22 cellular contexts compared by ENCODE assay signal in genomic region chr17:10802487-10803284, GRCh38. TPM values are rescaled to one million over a fixed set of nuclear protein-coding genes. Genes with fewer than 3 reads are reported as not detected.
DNase-seq lines count a peak whose midpoint lies in the region; ATAC-seq and TF ChIP-seq lines count a peak whose summit lies in the region.
"Had no signal": no experiment of that assay in that cellular context is flagged by ENCODE, and none has a peak within 500 bp of the region (broad histone marks: within the 10 kb centered on the region; RNA-seq: fewer than 3 reads in every experiment).

No MANE protein-coding gene starts in this region.

- no peaks in the 10 kb centered on the region for H4K20me1 ChIP-seq in Loucy (ENCODE audit: insufficient read depth, low read length, poor library complexity, severe bottlenecking)

- H3K9me2 ChIP-seq in Loucy (replicated peaks; ENCODE audit: low read depth, low read length) = no peaks in the 10 kb centered on the region
- H3K9me2 ChIP-seq: SK-N-SH had no signal

- CTCF ChIA-PET in activated CD8-positive, alpha-beta T cell treated with anti-CD3 and anti-CD28 coated beads, Interleukin-2, amount 10 ng/mL, durations not matched to agents 7 days and 5 days (lab: Charles Lee) = no interaction called here

- TF ChIP-seq CTCF in Loucy (conservative IDR thresholded peaks at IDR 0.05; ENCODE audit: low read length) = no peak

- no peak overlapping the region for H3K27ac Mint-ChIP-seq in activated CD8-positive, alpha-beta T cell treated with anti-CD3 and anti-CD28 coated beads, Interleukin-2, amount 10 ng/mL, durations not matched to agents 7 days and 5 days
- H3K27ac Mint-ChIP-seq: CD4-positive, alpha-beta T cell had no signal

- H3K4me3 ChIP-seq in Loucy (ENCODE audit: low read length, poor library complexity, severe bottlenecking) (no peak overlapping the region), esophagus (ENCODE audit: low read depth in 1 of 2, low read length in 2 of 2) (peak overlapping the region; percentile 34 to 49), muscle layer of duodenum (ENCODE audit: low read depth in 1 of 2, low read length in 2 of 2) (peak overlapping the region in 1 of 2 donors; percentile 52)
- H3K4me3 ChIP-seq: PC-9 had no signal

- ATAC-seq in activated CD8-positive, alpha-beta T cell treated with anti-CD3 and anti-CD28 coated beads, Interleukin-2, amount 10 ng/mL, durations not matched to agents 7 days and 5 days = no peak

- H3K36me3 ChIP-seq in Loucy (ENCODE audit: insufficient read depth, low read length) = no peaks in the 10 kb centered on the region
- H3K36me3 ChIP-seq in esophagus (ENCODE audit: control insufficient read depth in 2 of 2, insufficient read depth in 2 of 2, low read length in 1 of 2) = no peaks in the 10 kb centered on the region
- no peaks in the 10 kb centered on the region for H3K36me3 ChIP-seq in muscle layer of duodenum (ENCODE audit: control insufficient read depth in 1 of 2, insufficient read depth in 2 of 2, low read length in 2 of 2)

- H3K4me1 ChIP-seq in Loucy (ENCODE audit: insufficient read depth, low read length, poor library complexity, severe bottlenecking) (peaks cover 56% of the 10 kb centered on the region), esophagus (ENCODE audit: control insufficient read depth in 2 of 2, insufficient read depth in 2 of 2, low read length in 1 of 2) (peaks cover 0 to 19% of the 10 kb centered on the region in 2 donors), muscle layer of duodenum (ENCODE audit: control insufficient read depth in 1 of 2, insufficient read depth in 2 of 2, low read length in 2 of 2) (peaks cover 0 to 6% of the 10 kb centered on the region in 2 donors)

- H3K27me3 ChIP-seq in Loucy (ENCODE audit: insufficient read depth, low read length, poor library complexity, severe bottlenecking) (no peaks in the 10 kb centered on the region), esophagus (ENCODE audit: control insufficient read depth in 1 of 2, insufficient read depth in 2 of 2, low read length in 2 of 2) (no peaks in the 10 kb centered on the region), muscle layer of duodenum (ENCODE audit: low read depth, low read length) (no peaks in the 10 kb centered on the region)

- H3K9me3 Mint-ChIP-seq in activated CD8-positive, alpha-beta T cell treated with anti-CD3 and anti-CD28 coated beads, Interleukin-2, amount 10 ng/mL, durations not matched to agents 7 days and 5 days (ENCODE audit: insufficient read depth) = no peaks in the 10 kb centered on the region
- H3K9me3 Mint-ChIP-seq: CD4-positive, alpha-beta T cell had no signal

- no peaks in the 10 kb centered on the region for H3K79me2 ChIP-seq in Loucy (ENCODE audit: insufficient read depth, low read length)

- peak overlapping the region; percentile 1 for H3K9ac ChIP-seq in Loucy (ENCODE audit: low read depth, low read length, poor library complexity, severe bottlenecking)
- H3K9ac ChIP-seq: SK-N-SH had no signal

- H3K9me3 ChIP-seq in Loucy (ENCODE audit: insufficient read depth, low read depth, low read length) (no peaks in the 10 kb centered on the region), esophagus (ENCODE audit: control insufficient read depth in 2 of 2, insufficient read depth in 1 of 2, low read depth in 1 of 2, low read length in 1 of 2) (no peaks in the 10 kb centered on the region), muscle layer of duodenum (ENCODE audit: control insufficient read depth in 1 of 2, low read length in 2 of 2) (no peaks in the 10 kb centered on the region)
- H3K9me3 ChIP-seq: SK-N-SH had no signal

- no peak overlapping the region for H3K4me2 ChIP-seq in Loucy (ENCODE audit: low read depth, low read length, poor library complexity, severe bottlenecking)
- H3K4me2 ChIP-seq: PC-9, SK-N-SH had no signal

- H3K27me3 Mint-ChIP-seq in activated CD8-positive, alpha-beta T cell treated with anti-CD3 and anti-CD28 coated beads, Interleukin-2, amount 10 ng/mL, durations not matched to agents 7 days and 5 days (ENCODE audit: low read depth) = no peaks in the 10 kb centered on the region
- H3K27me3 Mint-ChIP-seq: CD4-positive, alpha-beta T cell had no signal

- H3F3A ChIP-seq in Loucy (ENCODE audit: low read depth) = 0 out of 2 replicates have a peak, but pooled peaks cover 8% of the 10 kb centered on the region

- H3K36me3 Mint-ChIP-seq in activated CD8-positive, alpha-beta T cell treated with anti-CD3 and anti-CD28 coated beads, Interleukin-2, amount 10 ng/mL, durations not matched to agents 7 days and 5 days (ENCODE audit: low read depth) = no peaks in the 10 kb centered on the region

- no peak overlapping the region for H2AFZ ChIP-seq in Loucy (ENCODE audit: low read length)
- H2AFZ ChIP-seq: PC-9 had no signal

- 60 to 70% methylated on average over 14 of the region's 14 CpGs for WGBS in esophagus, 2 donors

- no peaks in the 10 kb centered on the region for H3K4me1 Mint-ChIP-seq in activated CD8-positive, alpha-beta T cell treated with anti-CD3 and anti-CD28 coated beads, Interleukin-2, amount 10 ng/mL, durations not matched to agents 7 days and 5 days (ENCODE audit: low read depth)

- POLR2A ChIA-PET in activated CD8-positive, alpha-beta T cell treated with anti-CD3 and anti-CD28 coated beads, Interleukin-2, amount 10 ng/mL, durations not matched to agents 7 days and 5 days (lab: Charles Lee) = no interaction called here

- peak; percentile 63 for DNase-seq in ureter (ENCODE audit: low spot score)
- DNase-seq in NCI-H1105 (lab: John Stamatoyannopoulos, UW) = no peak
- DNase-seq in AG08395 (ENCODE audit: low spot score) = no peak
- DNase-seq in activated CD8-positive, alpha-beta T cell treated with anti-CD3 and anti-CD28 coated beads, Interleukin-2, amount 10 ng/mL, durations not matched to agents 7 days and 5 days = no peak
- DNase-seq: CD4-positive, alpha-beta T cell; COR-L47; DMS79; KBM-7; NCI-H1417; NCI-H1930; NCI-H510A; PC-9; SIG-M5; SK-N-SH had no signal

- H3K4me3 Mint-ChIP-seq in activated CD8-positive, alpha-beta T cell treated with anti-CD3 and anti-CD28 coated beads, Interleukin-2, amount 10 ng/mL, durations not matched to agents 7 days and 5 days = no peak overlapping the region
- H3K4me3 Mint-ChIP-seq: CD4-positive, alpha-beta T cell had no signal

- H3K27ac ChIP-seq in esophagus (ENCODE audit: low read depth in 2 of 2, low read length in 1 of 2) (peak overlapping the region; percentile 23 to 67), muscle layer of duodenum (ENCODE audit: low read length) (peak overlapping the region; percentile 92)
- H3K27ac ChIP-seq: HL-60, PC-9, RWPE1 had no signal

RNA-seq across cellular contexts. Expression of gene TMEM238L, which starts 1.2 kb away (rescaled TPM):
- polyA plus RNA-seq in esophagus = 1 to 10 TPM; 3.8 to 8.1 TPM
- 12.4 TPM for total RNA-seq in ureter
- total RNA-seq in activated CD8-positive, alpha-beta T cell treated with anti-CD3 and anti-CD28 coated beads, Interleukin-2, amount 10 ng/mL, durations not matched to agents 7 days and 5 days = not detected
- total RNA-seq: A673; CD4-positive, alpha-beta T cell; HT1080; PC-9 had no signal
- polyA plus RNA-seq: BJ, SK-N-SH had no signal

RNA-seq across cellular contexts. Expression of gene PIRT, which starts 35.2 kb away (rescaled TPM):
- polyA plus RNA-seq in esophagus = under 1 TPM in 1 of 2 donors, not detected in 1; 0.01 TPM
- not detected for total RNA-seq in ureter
- total RNA-seq in activated CD8-positive, alpha-beta T cell treated with anti-CD3 and anti-CD28 coated beads, Interleukin-2, amount 10 ng/mL, durations not matched to agents 7 days and 5 days = not detected
- total RNA-seq: A673; CD4-positive, alpha-beta T cell; HT1080; PC-9 had no signal
- polyA plus RNA-seq: BJ, SK-N-SH had no signal

Comparison
In these comparisons a context has a peak if more than half of its experiments do, and no peak if none do; other contexts are left out.
1. RNA of gene TMEM238L, which starts 1.2 kb away (total RNA-seq): 12.4 TPM in ureter (single experiment); not detected in activated CD8-positive, alpha-beta T cell treated with anti-CD3 and anti-CD28 coated beads, Interleukin-2, amount 10 ng/mL, durations not matched to agents 7 days and 5 days; every median in the first group is over 10 times any median in the second.